20 cellular contexts compared by ENCODE assay signal in genomic region chr4:95551653-95552052, GRCh38. TPM values are rescaled to one million over a fixed set of nuclear protein-coding genes. Genes with fewer than 3 reads are reported as not detected.
"Had no signal": no experiment of that assay in that cellular context is flagged by ENCODE, and none has a peak within 500 bp of the region (broad histone marks: within the 10 kb centered on the region; RNA-seq: fewer than 3 reads in every experiment).

No MANE protein-coding gene starts in this region.

- H3K4me3 ChIP-seq: esophagus muscularis mucosa, lower lobe of right lung had no signal

- DNase-seq: activated CD4-positive, alpha-beta T cell treated with anti-CD3 and anti-CD28 coated beads, Interleukin-2, amount 50 U/mL, for 1 hour; activated CD4-positive, CD25-positive, alpha-beta regulatory T cell treated with anti-CD3 and anti-CD28 coated beads, Interleukin-2, amount 50 U/mL, for 72 hours; activated effector memory CD4-positive, alpha-beta T cell treated with anti-CD3 and anti-CD28 coated beads, Interleukin-2, amount 50 U/mL, for 16 hours; activated T-cell treated with anti-CD3 and anti-CD28 coated beads, Interleukin-2, amount 50 U/mL, for 72 hours; effector memory CD4-positive, alpha-beta T cell; left cardiac atrium; lower lobe of right lung; nucleus accumbens; stimulated activated CD4-positive, alpha-beta T cell treated with anti-CD3 and anti-CD28 coated beads, Interleukin-4, amount 100 ng/mL, for 1 hour; stimulated activated naive CD8-positive, alpha-beta T cell treated with anti-CD3 and anti-CD28 coated beads, Interleukin-15, amount 100 ng/mL, for 72 hours; T1000 had no signal

- H3K9me3 Mint-ChIP-seq: activated naive CD4-positive, alpha-beta T cell treated with anti-CD3 and anti-CD28 coated beads, Interleukin-2, amount 50 U/mL, for 24 hours; activated T-cell treated with anti-CD3 and anti-CD28 coated beads, Interleukin-2, amount 50 U/mL, for 72 hours; dendritic cell treated with granulocyte-macrophage colony-stimulating factor and Interleukin-4, amounts not matched to agents 40 ng/mL and 50 ng/mL, for 4 days; stimulated activated naive CD8-positive, alpha-beta T cell treated with anti-CD3 and anti-CD28 coated beads, Interleukin-15, amount 100 ng/mL, for 72 hours had no signal

- H3K27ac Mint-ChIP-seq: activated naive CD4-positive, alpha-beta T cell treated with anti-CD3 and anti-CD28 coated beads, Interleukin-2, amount 50 U/mL, for 24 hours; activated T-cell treated with anti-CD3 and anti-CD28 coated beads, Interleukin-2, amount 50 U/mL, for 72 hours; dendritic cell treated with granulocyte-macrophage colony-stimulating factor and Interleukin-4, amounts not matched to agents 40 ng/mL and 50 ng/mL, for 4 days; natural killer cell treated with Interleukin-12 subunit alpha and Interleukin-12 subunit beta and Interleukin-15 and Interleukin-18, amount 100 ng/mL, for 72 hours; stimulated activated naive CD8-positive, alpha-beta T cell treated with anti-CD3 and anti-CD28 coated beads, Interleukin-15, amount 100 ng/mL, for 72 hours had no signal

- H3K9me3 ChIP-seq: esophagus muscularis mucosa, lower lobe of right lung, thoracic aorta had no signal

- H3K27ac ChIP-seq: esophagus muscularis mucosa, lower lobe of right lung, VCaP had no signal

- H3K36me3 Mint-ChIP-seq: activated naive CD4-positive, alpha-beta T cell treated with anti-CD3 and anti-CD28 coated beads, Interleukin-2, amount 50 U/mL, for 24 hours; natural killer cell treated with Interleukin-12 subunit alpha and Interleukin-12 subunit beta and Interleukin-15 and Interleukin-18, amount 100 ng/mL, for 72 hours had no signal

- H3K4me3 Mint-ChIP-seq: activated naive CD4-positive, alpha-beta T cell treated with anti-CD3 and anti-CD28 coated beads, Interleukin-2, amount 50 U/mL, for 24 hours; activated T-cell treated with anti-CD3 and anti-CD28 coated beads, Interleukin-2, amount 50 U/mL, for 72 hours; dendritic cell treated with granulocyte-macrophage colony-stimulating factor and Interleukin-4, amounts not matched to agents 40 ng/mL and 50 ng/mL, for 4 days; natural killer cell treated with Interleukin-12 subunit alpha and Interleukin-12 subunit beta and Interleukin-15 and Interleukin-18, amount 100 ng/mL, for 72 hours; stimulated activated naive CD8-positive, alpha-beta T cell treated with anti-CD3 and anti-CD28 coated beads, Interleukin-15, amount 100 ng/mL, for 72 hours had no signal

- H3K36me3 ChIP-seq: esophagus muscularis mucosa, lower lobe of right lung, thoracic aorta had no signal

RNA-seq across cellular contexts. Expression of gene UNC5C, which starts 2.9 kb away (rescaled TPM):
- total RNA-seq: activated CD8-positive, alpha-beta memory T cell treated with anti-CD3 and anti-CD28 coated beads for 36 hours; bronchial epithelial cell; natural killer cell treated with Interleukin-12 subunit alpha and Interleukin-12 subunit beta and Interleukin-15 and Interleukin-18, amount 100 ng/mL, for 72 hours; T-helper 1 cell treated with Interleukin-12 subunit alpha and Interleukin-12 subunit beta and Interleukin-4 antibody, amounts not matched to agents 30 ng/mL and 1 ng/mL, for 36 hours had no signal
